ENCODE assay signal across 8 cellular contexts in genomic region chr1:186082235-186082937, GRCh38.
DNase-seq lines count a peak whose midpoint lies in the region; ATAC-seq, FAIRE-seq and TF ChIP-seq lines count a peak whose summit lies in the region.

No MANE protein-coding gene starts in this region.

- H3K9ac ChIP-seq in K562 (ENCODE audit: insufficient read depth in 1 of 2, low read depth in 2 of 2, low read length in 2 of 2): peak overlapping the region in 1 of 2 experiments; percentile 32; a peak in 1 of 4 replicates

- FAIRE-seq in G401.6 (lab: Jason Lieb, UNC) (peak; percentile 78), K562 (lab: Jason Lieb, UNC) (peak; percentile 99)

- H4K20me1 ChIP-seq in K562 (replicated peaks; ENCODE audit: control insufficient read depth, insufficient read depth, low read length): no peaks in the 10 kb centered on the region

- TF ChIP-seq EP300 in K562 (IDR thresholded peaks at IDR 0.05; ENCODE audit: low read length): peak; percentile 85

- H3K9me3 ChIP-seq in K562 (replicated peaks; ENCODE audit: control insufficient read depth, insufficient read depth, low read depth, low read length): no peaks in the 10 kb centered on the region

- peak overlapping the region; percentile 85 for H2AFZ ChIP-seq in K562 (ENCODE audit: low read depth, low read length)

- 0 out of 6 replicates have a peak, but pooled peaks of 1 of the 3 experiments have one; percentile 6 for TF ChIP-seq CTCF in K562 (IDR thresholded peaks at IDR 0.05 in 2 of 3, conservative IDR thresholded peaks at IDR 0.05 in 1 of 3; ENCODE audit: insufficient read depth in 2 of 3, low read depth in 1 of 3, low read length in 3 of 3)

- TF ChIP-seq RAD21 in K562 (CRISPR knock-in tag; conservative IDR thresholded peaks at IDR 0.05 in 1 of 2, IDR thresholded peaks at IDR 0.05 in 1 of 2): peak in 1 of 2 experiments; percentile 39; a peak in 2 of 4 replicates

- peak; percentile 71 for ATAC-seq in GM21447 (IDR thresholded peaks at IDR 0.05; ENCODE audit: unreplicated experiment)
- peak; percentile 73 for ATAC-seq in HG03571 (IDR thresholded peaks at IDR 0.05; ENCODE audit: unreplicated experiment)
- ATAC-seq in K562: peak; percentile 94

- no peaks in the 10 kb centered on the region for H3K79me2 ChIP-seq in K562 (ENCODE audit: control insufficient read depth, insufficient read depth, low read length)

- 12% methylated on average over 6 of the region's 6 CpGs for WGBS in K562 (ENCODE audit: insufficient coverage, low coverage, missing lambda C conversion rate)

- no peaks in the 10 kb centered on the region for H3K9me1 ChIP-seq in K562 (ENCODE audit: control insufficient read depth, insufficient read depth, low read length)

- H3K27ac ChIP-seq in K562 (ENCODE audit: extremely low read depth, low read depth, low read length): peak overlapping the region; percentile 77

- no TSS peak for BruUV-seq in K562 (replicated peaks; lab: Mats Ljungman, UMichigan)

- intact Hi-C loops in K562 (cut with micrococcal nuclease): no loop called here

- TF ChIP-seq POLR2A in K562 (conservative IDR thresholded peaks at IDR 0.05): no peak

- POLR2A ChIA-PET in K562 (lab: Yijun Ruan, JAX): no interaction called here

- H3K4me2 ChIP-seq in K562 (ENCODE audit: insufficient read depth, low read length): 0 out of 2 replicates have a peak overlapping the region, but pooled peaks have one; percentile 13

- H3K4me1 ChIP-seq in K562 (replicated peaks in 1 of 2; ENCODE audit: control insufficient read depth in 2 of 2, insufficient read depth in 2 of 2, low read length in 2 of 2): peaks cover 6 to 15% of the 10 kb centered on the region in 2 experiments; a peak in 4 of 5 replicates

- H3K27me3 ChIP-seq in K562 (ENCODE audit: control insufficient read depth in 2 of 2, insufficient read depth in 2 of 2, low read length in 2 of 2): no peaks in the 10 kb centered on the region

- in situ Hi-C loops in K562 (cut with MboI): no loop called here

- H3K4me3 ChIP-seq in K562: no peak overlapping the region

- peak; percentile 99 for DNase-seq in NCI-H69 (lab: John Stamatoyannopoulos, UW)
- peak; percentile 68 to 97 (median 81) for DNase-seq in K562 (ENCODE audit: extremely low read depth in 1 of 4, low spot score in 3 of 4)
- peak; percentile 70 for DNase-seq in islet precursor cell
- DNase-seq in stromal cell of bone marrow (ENCODE audit: low read depth): peak; percentile 51
- no peak for DNase-seq in activated CD4-positive, alpha-beta T cell treated with anti-CD3 and anti-CD28 coated beads for 4 hours

- no peaks in the 10 kb centered on the region for H3K36me3 ChIP-seq in K562 (ENCODE audit: control insufficient read depth, insufficient read depth, low read length)

- CTCF ChIA-PET in K562 (lab: Yijun Ruan, JAX; ENCODE audit: low intra/inter-chr PET ratio): no interaction called here

TF ChIP-seq in K562, 482 proteins besides CTCF, POLR2A, EP300 and RAD21 (continues in another document):
- TF ChIP-seq, protein P1, sequence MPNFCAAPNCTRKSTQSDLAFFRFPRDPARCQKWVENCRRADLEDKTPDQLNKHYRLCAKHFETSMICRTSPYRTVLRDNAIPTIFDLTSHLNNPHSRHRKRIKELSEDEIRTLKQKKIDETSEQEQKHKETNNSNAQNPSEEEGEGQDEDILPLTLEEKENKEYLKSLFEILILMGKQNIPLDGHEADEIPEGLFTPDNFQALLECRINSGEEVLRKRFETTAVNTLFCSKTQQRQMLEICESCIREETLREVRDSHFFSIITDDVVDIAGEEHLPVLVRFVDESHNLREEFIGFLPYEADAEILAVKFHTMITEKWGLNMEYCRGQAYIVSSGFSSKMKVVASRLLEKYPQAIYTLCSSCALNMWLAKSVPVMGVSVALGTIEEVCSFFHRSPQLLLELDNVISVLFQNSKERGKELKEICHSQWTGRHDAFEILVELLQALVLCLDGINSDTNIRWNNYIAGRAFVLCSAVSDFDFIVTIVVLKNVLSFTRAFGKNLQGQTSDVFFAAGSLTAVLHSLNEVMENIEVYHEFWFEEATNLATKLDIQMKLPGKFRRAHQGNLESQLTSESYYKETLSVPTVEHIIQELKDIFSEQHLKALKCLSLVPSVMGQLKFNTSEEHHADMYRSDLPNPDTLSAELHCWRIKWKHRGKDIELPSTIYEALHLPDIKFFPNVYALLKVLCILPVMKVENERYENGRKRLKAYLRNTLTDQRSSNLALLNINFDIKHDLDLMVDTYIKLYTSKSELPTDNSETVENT (CRISPR knock-in tag; IDR thresholded peaks at IDR 0.05): no peak
- TF ChIP-seq BMI1 (IDR thresholded peaks at IDR 0.05; ENCODE audit: low read length) (no peak), NCOA2 (IDR thresholded peaks at IDR 0.05; ENCODE audit: partially characterized antibody in 2 of 2) (no peak), MYBL2 (IDR thresholded peaks at IDR 0.05; ENCODE audit: low read depth) (peak; percentile 93), MYBL2 (CRISPR knock-in tag; IDR thresholded peaks at IDR 0.05; ENCODE audit: borderline replicate concordance) (no peak), DNMT1 (IDR thresholded peaks at IDR 0.05) (no peak), SNRNP70 (optimal IDR thresholded peaks at IDR 0.05; ENCODE audit: low read depth, low read length) (no peak), LEF1 (IDR thresholded peaks at IDR 0.05) (peak; percentile 93), POLR2H (tag; IDR thresholded peaks at IDR 0.05; ENCODE audit: low read depth) (no peak), ARID3B (CRISPR knock-in tag; IDR thresholded peaks at IDR 0.05; ENCODE audit: borderline replicate concordance) (no peak), TFAP4 (CRISPR knock-in tag; IDR thresholded peaks at IDR 0.05; ENCODE audit: borderline replicate concordance) (peak; percentile 70), ZNF133 (CRISPR knock-in tag; IDR thresholded peaks at IDR 0.05) (no peak), SMAD1 (IDR thresholded peaks at IDR 0.05; ENCODE audit: low read depth, low read length, partially characterized antibody) (peak; percentile 89), ARNT (IDR thresholded peaks at IDR 0.05) (peak; percentile 61 to 73; a peak in 2 of 4 replicates), NFE2 (IDR thresholded peaks at IDR 0.05; ENCODE audit: low read depth) (peak; percentile 44; the same call in 1 of the 2 replicates), ILF3 (IDR thresholded peaks at IDR 0.05; ENCODE audit: borderline replicate concordance) (no peak), IRF9 (tag; IDR thresholded peaks at IDR 0.05) (no peak), ZSCAN29 (IDR thresholded peaks at IDR 0.05) (no peak), RB1 (IDR thresholded peaks at IDR 0.05; ENCODE audit: low read depth) (no peak), U2AF2 (optimal IDR thresholded peaks at IDR 0.05; ENCODE audit: low read depth, low read length) (no peak), ZNF134 (CRISPR knock-in tag; conservative IDR thresholded peaks at IDR 0.05) (0 out of 2 replicates have a peak, but pooled peaks have one; percentile 20), NCOR1 (IDR thresholded peaks at IDR 0.05) (peak; percentile 70)
- TF ChIP-seq, protein P2, sequence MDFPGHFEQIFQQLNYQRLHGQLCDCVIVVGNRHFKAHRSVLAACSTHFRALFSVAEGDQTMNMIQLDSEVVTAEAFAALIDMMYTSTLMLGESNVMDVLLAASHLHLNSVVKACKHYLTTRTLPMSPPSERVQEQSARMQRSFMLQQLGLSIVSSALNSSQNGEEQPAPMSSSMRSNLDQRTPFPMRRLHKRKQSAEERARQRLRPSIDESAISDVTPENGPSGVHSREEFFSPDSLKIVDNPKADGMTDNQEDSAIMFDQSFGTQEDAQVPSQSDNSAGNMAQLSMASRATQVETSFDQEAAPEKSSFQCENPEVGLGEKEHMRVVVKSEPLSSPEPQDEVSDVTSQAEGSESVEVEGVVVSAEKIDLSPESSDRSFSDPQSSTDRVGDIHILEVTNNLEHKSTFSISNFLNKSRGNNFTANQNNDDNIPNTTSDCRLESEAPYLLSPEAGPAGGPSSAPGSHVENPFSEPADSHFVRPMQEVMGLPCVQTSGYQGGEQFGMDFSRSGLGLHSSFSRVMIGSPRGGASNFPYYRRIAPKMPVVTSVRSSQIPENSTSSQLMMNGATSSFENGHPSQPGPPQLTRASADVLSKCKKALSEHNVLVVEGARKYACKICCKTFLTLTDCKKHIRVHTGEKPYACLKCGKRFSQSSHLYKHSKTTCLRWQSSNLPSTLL (IDR thresholded peaks at IDR 0.05): peak; percentile 25; the same call in 1 of the 2 replicates
- TF ChIP-seq, protein P3, sequence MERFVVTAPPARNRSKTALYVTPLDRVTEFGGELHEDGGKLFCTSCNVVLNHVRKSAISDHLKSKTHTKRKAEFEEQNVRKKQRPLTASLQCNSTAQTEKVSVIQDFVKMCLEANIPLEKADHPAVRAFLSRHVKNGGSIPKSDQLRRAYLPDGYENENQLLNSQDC (CRISPR knock-in tag; IDR thresholded peaks at IDR 0.05): no peak

Comparison
In these comparisons a context has a peak if more than half of its experiments do, and no peak if none do; other contexts are left out.
1. DNase-seq: peak in NCI-H69 (single experiment), K562 (4 of 4), islet precursor cell (single experiment) and stromal cell of bone marrow (single experiment); none in activated CD4-positive, alpha-beta T cell treated with anti-CD3 and anti-CD28 coated beads for 4 hours (0 of 2).
2. Peak in every context shown above with its lines, with median percentiles within 50 percentile points of each other: ATAC-seq.